Comparison of ENCODE assay signal across 18 cellular contexts in the genomic region with DNA sequence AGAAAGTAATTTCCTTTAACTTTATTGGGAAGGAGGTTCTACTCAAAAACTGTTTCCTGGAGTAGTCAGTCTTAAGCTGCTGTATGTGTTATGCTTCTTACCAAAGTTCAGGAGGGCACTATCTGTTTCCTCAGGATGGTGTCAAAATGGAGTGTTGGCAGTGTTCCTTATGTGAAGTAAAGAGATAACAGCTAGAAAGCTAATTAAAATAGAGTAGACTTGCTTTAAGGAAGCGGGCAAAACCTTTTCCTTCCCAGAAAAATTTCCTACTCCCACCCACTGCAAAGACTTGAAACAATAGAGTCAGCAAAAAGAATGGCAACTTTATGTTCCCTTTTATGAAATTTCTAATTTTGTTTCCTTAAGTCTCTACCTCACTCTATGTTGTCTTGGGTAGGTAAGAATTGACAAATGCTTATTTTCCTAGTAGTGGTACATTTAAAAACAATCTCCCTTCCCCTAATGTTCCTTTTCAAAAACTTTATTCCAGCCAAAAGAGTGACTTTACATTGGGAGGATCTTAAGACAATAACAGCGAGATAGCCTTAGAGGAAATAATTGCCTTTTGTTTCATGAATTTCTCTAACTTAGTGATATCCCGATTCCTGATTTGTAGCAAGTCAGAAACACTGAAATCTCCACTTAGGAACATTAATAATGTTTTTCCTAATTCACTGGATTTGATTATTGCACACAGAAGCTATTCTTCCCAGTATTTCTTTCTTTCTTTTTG. TPM values are rescaled to one million over a fixed set of nuclear protein-coding genes. Genes with fewer than 3 reads are reported as not detected.
DNase-seq lines count a peak whose midpoint lies in the region; ATAC-seq, FAIRE-seq and TF ChIP-seq lines count a peak whose summit lies in the region.
"Had no signal": no experiment of that assay in that cellular context is flagged by ENCODE, and none has a peak within 500 bp of the region (broad histone marks: within the 10 kb centered on the region; RNA-seq: fewer than 3 reads in every experiment).

No MANE protein-coding gene starts in this region.

- no peak overlapping the region for H3K56ac ChIP-seq in H1 (replicated peaks; ENCODE audit: insufficient read length, low read depth, low read length)

- no peak overlapping the region for H2AK5ac ChIP-seq in H1 (ENCODE audit: low read depth, low read length)

- no peak for TF ChIP-seq CTCF in H1 (IDR thresholded peaks at IDR 0.05; ENCODE audit: control extremely low read depth in 1 of 3, insufficient read depth in 1 of 3, low read depth in 1 of 3, low read length in 3 of 3)
- TF ChIP-seq CTCF in HepG2 (CRISPR knock-in tag; IDR thresholded peaks at IDR 0.05), result no peak
- TF ChIP-seq CTCF in smooth muscle cell (IDR thresholded peaks at IDR 0.05; ENCODE audit: borderline replicate concordance, insufficient read depth, poor library complexity, severe bottlenecking), result no peak

- H3K27ac ChIP-seq in H1 (ENCODE audit: low read depth, low read length), result no peak overlapping the region
- no peak overlapping the region for H3K27ac ChIP-seq in HepG2 (ENCODE audit: extremely low read length, insufficient read depth, low read length)
- no peak overlapping the region for H3K27ac ChIP-seq in smooth muscle cell (ENCODE audit: low read depth)
- H3K27ac ChIP-seq: KMS-11, vagina had no signal

- no peaks in the 10 kb centered on the region for H3K79me1 ChIP-seq in H1 (ENCODE audit: low read depth, low read length)

- no peak overlapping the region for H3K18ac ChIP-seq in H1 (ENCODE audit: extremely low read depth, low read length)

- in situ Hi-C loops in HepG2 (cut with HindIII; ENCODE audit: extremely low pct_ligation_motif_present, low pct_unique_long_range_greater_than_20kb), result no loop called here

- no peak overlapping the region for H3K9ac ChIP-seq in H1 (replicated peaks in 1 of 4; ENCODE audit: extremely low read depth in 1 of 4, low read depth in 3 of 4, low read length in 3 of 4)
- H3K9ac ChIP-seq in HepG2 (ENCODE audit: insufficient read depth, low read depth, low read length), result no peak overlapping the region
- no peak overlapping the region for H3K9ac ChIP-seq in smooth muscle cell (ENCODE audit: low read depth)
- H3K9ac ChIP-seq: KMS-11 had no signal

- TF ChIP-seq POLR2A in H1 (IDR thresholded peaks at IDR 0.05; ENCODE audit: control extremely low read depth in 1 of 2, low read depth in 2 of 2, low read length in 2 of 2) (no peak), HepG2 (IDR thresholded peaks at IDR 0.05; ENCODE audit: insufficient read depth in 1 of 2, low read depth in 2 of 2, low read length in 2 of 2) (no peak)

- BruUV-seq in HepG2 (replicated peaks; lab: Mats Ljungman, UMichigan), result no TSS peak

- FAIRE-seq in H1 (lab: Jason Lieb, UNC) (no peak), HepG2 (lab: Jason Lieb, UNC) (no peak)
- FAIRE-seq: bronchial epithelial cell had no signal

- 90% methylated on average over 3 of the region's 3 CpGs; no CpG with 5 or more reads in 1 of the 2 experiments for WGBS in H1 (ENCODE audit: extremely low coverage in 1 of 2, insufficient coverage in 1 of 2, insufficient read length in 1 of 2, insufficient replicate concordance in 2 of 2, low coverage in 1 of 2, low lambda C conversion rate in 2 of 2, missing lambda C conversion rate in 1 of 2), 2 experiments
- WGBS in HepG2 (ENCODE audit: low lambda C conversion rate), result 2% methylated on average over 3 of the region's 3 CpGs
- WGBS in smooth muscle cell (ENCODE audit: low lambda C conversion rate), result 96% methylated on average over 3 of the region's 3 CpGs

- no peak overlapping the region for H4K91ac ChIP-seq in H1 (replicated peaks; ENCODE audit: insufficient read length, low read length)

- TF ChIP-seq RAD21 in H1 (IDR thresholded peaks at IDR 0.05 in 1 of 2, conservative IDR thresholded peaks at IDR 0.05 in 1 of 2; ENCODE audit: low read depth in 2 of 2, low read length in 2 of 2) (no peak), HepG2 (CRISPR knock-in tag; IDR thresholded peaks at IDR 0.05) (no peak)

- H3K79me2 ChIP-seq in H1 (ENCODE audit: control insufficient read depth in 1 of 2, insufficient read depth in 2 of 2, low read length in 2 of 2) (no peaks in the 10 kb centered on the region), HepG2 (ENCODE audit: insufficient read depth, low read length) (no peaks in the 10 kb centered on the region), smooth muscle cell (ENCODE audit: low read depth) (no peaks in the 10 kb centered on the region)

- H3K4ac ChIP-seq in H1 (replicated peaks; ENCODE audit: insufficient read length, low read depth, low read length), result no peak overlapping the region

- DNase-seq in KG1 (lab: John Stamatoyannopoulos, UW) (peak; percentile 8), H1 (ENCODE audit: low read depth in 1 of 2, low spot score in 2 of 2) (no peak), HepG2 (ENCODE audit: low spot score) (no peak), smooth muscle cell (lab: John Stamatoyannopoulos, UW; ENCODE audit: unreplicated experiment) (no peak), DMS 273 treated with DMSO at 0.1 percent for 48 hours (lab: John Stamatoyannopoulos, UW) (no peak)
- DNase-seq in stimulated activated CD4-positive, alpha-beta T cell treated with anti-CD3 and anti-CD28 coated beads, Interleukin-15, amount 100 ng/mL, for 24 hours, result no peak
- DNase-seq: activated CD4-positive, alpha-beta T cell treated with anti-CD3 and anti-CD28 coated beads for 48 hours; activated T-cell treated with anti-CD3 and anti-CD28 coated beads, Interleukin-2, amount 50 U/mL, for 24 hours; effector CD4-positive, alpha-beta T cell; NCI-H1417; NCI-H2227 treated with DMSO at 0.1 percent for 48 hours; SIG-M5; stimulated activated naive CD4-positive, alpha-beta T cell treated with Interleukin-2 at 50 U/mL for 16 hours had no signal

- H3K4me1 ChIP-seq in H1 (replicated peaks in 1 of 4; ENCODE audit: control insufficient read depth in 3 of 4, insufficient read depth in 4 of 4, low read length in 3 of 4), result no peaks in the 10 kb centered on the region
- H3K4me1 ChIP-seq in HepG2 (ENCODE audit: insufficient read depth, low read length), result no peaks in the 10 kb centered on the region
- H3K4me1 ChIP-seq in smooth muscle cell (ENCODE audit: low read depth), result no peaks in the 10 kb centered on the region
- H3K4me1 ChIP-seq: vagina had no signal

- no peak overlapping the region for H3K14ac ChIP-seq in H1 (ENCODE audit: insufficient read length)

- POLR2A ChIA-PET in H1 (lab: Charles Lee; ENCODE audit: partially characterized antibody), result no interaction called here
- POLR2A ChIA-PET in HepG2 (lab: Yijun Ruan, JAX), result no interaction called here

- H2BK5ac ChIP-seq in H1 (ENCODE audit: low read depth, low read length), result no peak overlapping the region

- H3K23me2 ChIP-seq in H1 (ENCODE audit: low read depth, low read length), result no peaks in the 10 kb centered on the region

- H3K23ac ChIP-seq in H1 (ENCODE audit: insufficient read length), result no peak overlapping the region

- ATAC-seq in HepG2 (no peak), HG03378 (IDR thresholded peaks at IDR 0.05; ENCODE audit: unreplicated experiment) (no peak), GM21423 (IDR thresholded peaks at IDR 0.05; ENCODE audit: unreplicated experiment) (no peak)

- H3K27me3 ChIP-seq in H1 (replicated peaks in 1 of 4; ENCODE audit: control insufficient read depth in 3 of 4, extremely low read depth in 1 of 4, insufficient read depth in 3 of 4, low read length in 3 of 4) (no peaks in the 10 kb centered on the region), HepG2 (ENCODE audit: control insufficient read depth in 1 of 2, insufficient read depth in 2 of 2, low read length in 2 of 2) (peaks cover 0 to 8% of the 10 kb centered on the region in 2 experiments; a peak in 1 of 5 replicates), smooth muscle cell (ENCODE audit: low read depth) (no peaks in the 10 kb centered on the region)
- H3K27me3 ChIP-seq: vagina had no signal

- H3K4me2 ChIP-seq in H1 (ENCODE audit: insufficient read depth in 1 of 2, low read depth in 2 of 2, low read length in 2 of 2), result no peak overlapping the region
- H3K4me2 ChIP-seq in HepG2 (ENCODE audit: low read depth, low read length), result no peak overlapping the region
- H3K4me2 ChIP-seq in smooth muscle cell, result no peak overlapping the region
- H3K4me2 ChIP-seq: KMS-11 had no signal

- intact Hi-C loops in HepG2 (cut with micrococcal nuclease; ENCODE audit: unreplicated experiment), result no loop called here

- no peaks in the 10 kb centered on the region for H3F3A ChIP-seq in smooth muscle cell (ENCODE audit: low read depth)

- no peak overlapping the region for H2BK12ac ChIP-seq in H1 (ENCODE audit: low read depth, low read length)

- no peak overlapping the region for H3K4me3 ChIP-seq in H1 (ENCODE audit: extremely low read depth in 1 of 4, insufficient read depth in 2 of 4, low read depth in 3 of 4, low read length in 4 of 4)
- H3K4me3 ChIP-seq in HepG2 (replicated peaks in 1 of 3; ENCODE audit: insufficient read depth in 1 of 3, low read depth in 2 of 3, low read length in 3 of 3), result no peak overlapping the region
- no peak overlapping the region for H3K4me3 ChIP-seq in smooth muscle cell
- H3K4me3 ChIP-seq: vagina had no signal

- no peaks in the 10 kb centered on the region for H4K20me1 ChIP-seq in H1 (replicated peaks in 1 of 2; ENCODE audit: control insufficient read depth in 1 of 2, insufficient read depth in 2 of 2, low read length in 2 of 2)
- no peaks in the 10 kb centered on the region for H4K20me1 ChIP-seq in HepG2 (ENCODE audit: insufficient read depth, low read length)
- no peaks in the 10 kb centered on the region for H4K20me1 ChIP-seq in smooth muscle cell (ENCODE audit: low read depth)

- no peak overlapping the region for H4K8ac ChIP-seq in H1 (ENCODE audit: extremely low read depth, insufficient read depth, low read length)

- TF ChIP-seq EP300 in H1 (IDR thresholded peaks at IDR 0.05; ENCODE audit: borderline replicate concordance in 1 of 2, low read depth in 2 of 2, low read length in 2 of 2) (no peak), HepG2 (IDR thresholded peaks at IDR 0.05; ENCODE audit: low read depth in 2 of 2, low read length in 2 of 2) (no peak), HepG2 (CRISPR knock-in tag; IDR thresholded peaks at IDR 0.05; ENCODE audit: borderline replicate concordance) (no peak)

- H3K36me3 ChIP-seq in H1 (ENCODE audit: control insufficient read depth in 2 of 4, insufficient read depth in 4 of 4, low read length in 3 of 4) (no peaks in the 10 kb centered on the region), HepG2 (replicated peaks in 1 of 2; ENCODE audit: control insufficient read depth in 1 of 2, insufficient read depth in 2 of 2, low read length in 2 of 2) (no peaks in the 10 kb centered on the region), smooth muscle cell (ENCODE audit: low read depth) (peaks cover 4% of the 10 kb centered on the region)
- H3K36me3 ChIP-seq: vagina had no signal

- no peak overlapping the region for H4K5ac ChIP-seq in H1 (ENCODE audit: insufficient read length, low read depth, low read length)

- CTCF ChIA-PET in H1 (lab: Charles Lee; ENCODE audit: partially characterized antibody), result interaction anchor here (2.2 kb wide), 1 partner anchor 35 kb away, joined by 6 read pairs; the partner anchor contains the start of gene TCTN3
- CTCF ChIA-PET in HepG2 (lab: Yijun Ruan, JAX; ENCODE audit: low intra/inter-chr PET ratio, low total read pairs), result no interaction called here

- H2BK15ac ChIP-seq in H1 (ENCODE audit: low read length), result no peak overlapping the region

- peak overlapping the region; percentile 86; the same call in 1 of the 2 replicates for H2AFZ ChIP-seq in H1 (ENCODE audit: low read length)
- H2AFZ ChIP-seq in HepG2 (ENCODE audit: low read length), result no peak overlapping the region
- H2AFZ ChIP-seq in smooth muscle cell (ENCODE audit: low read depth), result peak overlapping the region; percentile 37

- no peak overlapping the region for H2BK120ac ChIP-seq in H1 (replicated peaks; ENCODE audit: low read depth, low read length)

- H3K9me3 ChIP-seq in H1 (ENCODE audit: insufficient read depth in 2 of 2, low read depth in 1 of 2, low read length in 1 of 2) (peaks cover 14 to 21% of the 10 kb centered on the region in 2 experiments), HepG2 (ENCODE audit: low read length) (peaks cover 7% of the 10 kb centered on the region; the same call in 1 of the 2 replicates), smooth muscle cell (replicated peaks; ENCODE audit: low read depth) (no peaks in the 10 kb centered on the region)
- H3K9me3 ChIP-seq: vagina had no signal

- no peak overlapping the region for H2BK20ac ChIP-seq in H1 (ENCODE audit: low read length)

RNA-seq across cellular contexts. Expression of gene ENTPD1, which starts 26.5 kb away (rescaled TPM):
- total RNA-seq in H1 (2021; fragmentation: NEBNext Ultra II Directional; extraction: Animal tissue kit (Norgen Biotek cat#: 25700)), result 2.2 and 2.9 TPM in 2 replicates
- 1.1 and 2.5 TPM in 2 replicates for polyA plus RNA-seq in H1 (2011; rRNA removed)
- polyA plus RNA-seq in H1 (2011; cell fraction: cytosol; rRNA removed), result 1.9 TPM
- 3.0 TPM for polyA plus RNA-seq in H1 (2011; cell fraction: nucleus; rRNA removed)
- polyA plus RNA-seq in H1 (2012, experiment 1 of 2), result 3.9 to 6.0 TPM (median 4.8 TPM) in 4 replicates
- 0.52 TPM for polyA plus RNA-seq in H1 (2012, experiment 2 of 2)
- polyA plus RNA-seq in H1 (2013, experiment 1 of 2), result 1.6 TPM
- polyA plus RNA-seq in H1 (2013, experiment 2 of 2), result 1.8 TPM
- 4.5 and 8.1 TPM in 2 replicates for polyA minus RNA-seq in H1 (2011; rRNA and poly(A)+ RNA removed)
- 1.8 TPM for polyA minus RNA-seq in H1 (2011; cell fraction: cytosol; rRNA and poly(A)+ RNA removed)
- polyA minus RNA-seq in H1 (2011; cell fraction: nucleus; rRNA and poly(A)+ RNA removed), result 13.2 TPM
- total RNA-seq in HepG2 (2016; rRNA removed; fragmentation: Illumina TruSeq; extraction: Trizol), result 0.03 and 0.07 TPM in 2 replicates
- total RNA-seq in HepG2 (2016; cell fraction: cytosol; rRNA removed; fragmentation: Illumina TruSeq; extraction: Trizol; ENCODE audit: low read depth), result not detected in 2 replicates
- 0.06 TPM in 1 of 2 replicates, not detected in the other for total RNA-seq in HepG2 (2016; cell fraction: insoluble cytoplasmic fraction; rRNA removed; fragmentation: Illumina TruSeq; extraction: Trizol)
- not detected in 2 replicates for total RNA-seq in HepG2 (2016; cell fraction: membrane; rRNA removed; fragmentation: Illumina TruSeq; extraction: Trizol)
- 0.56 TPM in 1 of 2 replicates, not detected in the other for total RNA-seq in HepG2 (2016; cell fraction: nucleus; rRNA removed; fragmentation: Illumina TruSeq; extraction: Trizol)
- polyA plus RNA-seq in HepG2 (2011; rRNA removed), result 0.03 and 0.07 TPM in 2 replicates
- 0.03 and 0.06 TPM in 2 replicates for polyA plus RNA-seq in HepG2 (2011; cell fraction: cytosol; rRNA removed)
- polyA plus RNA-seq in HepG2 (2011; cell fraction: nucleus; rRNA removed), result 0.21 and 0.45 TPM in 2 replicates
- 1.4 and 2.0 TPM in 2 replicates for polyA plus RNA-seq in HepG2 (2012)
- not detected in 2 replicates for polyA plus RNA-seq in HepG2 (2016; cell fraction: cytosol; fragmentation: Illumina TruSeq; extraction: Trizol; ENCODE audit: low read depth)
- not detected in 2 replicates for polyA plus RNA-seq in HepG2 (2016; cell fraction: insoluble cytoplasmic fraction; fragmentation: Illumina TruSeq; extraction: Trizol; ENCODE audit: low read depth)
- not detected in 2 replicates for polyA plus RNA-seq in HepG2 (2016; cell fraction: membrane; fragmentation: Illumina TruSeq; extraction: Trizol; ENCODE audit: low read depth)
- 0.21 TPM in 1 of 2 replicates, not detected in the other for polyA plus RNA-seq in HepG2 (2016; cell fraction: nucleus; fragmentation: Illumina TruSeq; extraction: Trizol; ENCODE audit: insufficient read depth, low read depth)
- 0.40 TPM in 1 of 2 replicates, not detected in the other for polyA minus RNA-seq in HepG2 (2011; rRNA and poly(A)+ RNA removed; ENCODE audit: low replicate concordance)
- not detected in 2 replicates for polyA minus RNA-seq in HepG2 (2011; cell fraction: cytosol; rRNA and poly(A)+ RNA removed)
- 0.25 and 0.26 TPM in 2 replicates for polyA minus RNA-seq in HepG2 (2011; cell fraction: nucleus; rRNA and poly(A)+ RNA removed)
- total RNA-seq in smooth muscle cell, result 4.6 and 5.0 TPM in 2 replicates
- polyA plus RNA-seq in smooth muscle cell, result 1.0 and 2.7 TPM in 2 replicates
- total RNA-seq: bronchial epithelial cell had no signal

RNA-seq across cellular contexts. Expression of gene TCTN3, which starts 35.8 kb away (rescaled TPM):
- total RNA-seq in H1 (2021; fragmentation: NEBNext Ultra II Directional; extraction: Animal tissue kit (Norgen Biotek cat#: 25700)), result 31.9 and 34.7 TPM in 2 replicates
- 39.8 and 49.2 TPM in 2 replicates for polyA plus RNA-seq in H1 (2011; rRNA removed)
- polyA plus RNA-seq in H1 (2011; cell fraction: cytosol; rRNA removed), result 26.2 TPM
- 47.1 TPM for polyA plus RNA-seq in H1 (2011; cell fraction: nucleus; rRNA removed)
- 29.5 to 32.9 TPM (median 30.6 TPM) in 4 replicates for polyA plus RNA-seq in H1 (2012, experiment 1 of 2)
- 23.6 TPM for polyA plus RNA-seq in H1 (2012, experiment 2 of 2)
- polyA plus RNA-seq in H1 (2013, experiment 1 of 2), result 40.7 TPM
- 47.1 TPM for polyA plus RNA-seq in H1 (2013, experiment 2 of 2)
- polyA minus RNA-seq in H1 (2011; rRNA and poly(A)+ RNA removed), result 48.0 and 52.6 TPM in 2 replicates
- 28.0 TPM for polyA minus RNA-seq in H1 (2011; cell fraction: cytosol; rRNA and poly(A)+ RNA removed)
- 44.7 TPM for polyA minus RNA-seq in H1 (2011; cell fraction: nucleus; rRNA and poly(A)+ RNA removed)
- total RNA-seq in HepG2 (2016; rRNA removed; fragmentation: Illumina TruSeq; extraction: Trizol), result 42.2 and 60.0 TPM in 2 replicates
- total RNA-seq in HepG2 (2016; cell fraction: cytosol; rRNA removed; fragmentation: Illumina TruSeq; extraction: Trizol; ENCODE audit: low read depth), result 7.7 and 8.3 TPM in 2 replicates
- total RNA-seq in HepG2 (2016; cell fraction: insoluble cytoplasmic fraction; rRNA removed; fragmentation: Illumina TruSeq; extraction: Trizol), result 40.2 and 59.3 TPM in 2 replicates
- 22.9 and 26.8 TPM in 2 replicates for total RNA-seq in HepG2 (2016; cell fraction: membrane; rRNA removed; fragmentation: Illumina TruSeq; extraction: Trizol)
- 56.0 and 68.7 TPM in 2 replicates for total RNA-seq in HepG2 (2016; cell fraction: nucleus; rRNA removed; fragmentation: Illumina TruSeq; extraction: Trizol)
- polyA plus RNA-seq in HepG2 (2011; rRNA removed), result 39.3 and 53.3 TPM in 2 replicates
- 37.4 and 40.2 TPM in 2 replicates for polyA plus RNA-seq in HepG2 (2011; cell fraction: cytosol; rRNA removed)
- 23.9 and 27.6 TPM in 2 replicates for polyA plus RNA-seq in HepG2 (2011; cell fraction: nucleus; rRNA removed)
- polyA plus RNA-seq in HepG2 (2012), result 27.8 and 33.4 TPM in 2 replicates
- polyA plus RNA-seq in HepG2 (2016; cell fraction: cytosol; fragmentation: Illumina TruSeq; extraction: Trizol; ENCODE audit: low read depth), result 7.2 and 7.5 TPM in 2 replicates
- polyA plus RNA-seq in HepG2 (2016; cell fraction: insoluble cytoplasmic fraction; fragmentation: Illumina TruSeq; extraction: Trizol; ENCODE audit: low read depth), result 36.4 and 37.1 TPM in 2 replicates
- 15.5 and 17.6 TPM in 2 replicates for polyA plus RNA-seq in HepG2 (2016; cell fraction: membrane; fragmentation: Illumina TruSeq; extraction: Trizol; ENCODE audit: low read depth)
- 65.4 and 68.8 TPM in 2 replicates for polyA plus RNA-seq in HepG2 (2016; cell fraction: nucleus; fragmentation: Illumina TruSeq; extraction: Trizol; ENCODE audit: insufficient read depth, low read depth)
- polyA minus RNA-seq in HepG2 (2011; rRNA and poly(A)+ RNA removed; ENCODE audit: low replicate concordance), result 68.6 and 112 TPM in 2 replicates
- 36.2 and 43.2 TPM in 2 replicates for polyA minus RNA-seq in HepG2 (2011; cell fraction: cytosol; rRNA and poly(A)+ RNA removed)
- polyA minus RNA-seq in HepG2 (2011; cell fraction: nucleus; rRNA and poly(A)+ RNA removed), result 32.1 and 37.8 TPM in 2 replicates
- total RNA-seq in smooth muscle cell, result 52.0 and 57.2 TPM in 2 replicates
- 57.6 and 62.8 TPM in 2 replicates for polyA plus RNA-seq in smooth muscle cell
